In the genomic region with DNA sequence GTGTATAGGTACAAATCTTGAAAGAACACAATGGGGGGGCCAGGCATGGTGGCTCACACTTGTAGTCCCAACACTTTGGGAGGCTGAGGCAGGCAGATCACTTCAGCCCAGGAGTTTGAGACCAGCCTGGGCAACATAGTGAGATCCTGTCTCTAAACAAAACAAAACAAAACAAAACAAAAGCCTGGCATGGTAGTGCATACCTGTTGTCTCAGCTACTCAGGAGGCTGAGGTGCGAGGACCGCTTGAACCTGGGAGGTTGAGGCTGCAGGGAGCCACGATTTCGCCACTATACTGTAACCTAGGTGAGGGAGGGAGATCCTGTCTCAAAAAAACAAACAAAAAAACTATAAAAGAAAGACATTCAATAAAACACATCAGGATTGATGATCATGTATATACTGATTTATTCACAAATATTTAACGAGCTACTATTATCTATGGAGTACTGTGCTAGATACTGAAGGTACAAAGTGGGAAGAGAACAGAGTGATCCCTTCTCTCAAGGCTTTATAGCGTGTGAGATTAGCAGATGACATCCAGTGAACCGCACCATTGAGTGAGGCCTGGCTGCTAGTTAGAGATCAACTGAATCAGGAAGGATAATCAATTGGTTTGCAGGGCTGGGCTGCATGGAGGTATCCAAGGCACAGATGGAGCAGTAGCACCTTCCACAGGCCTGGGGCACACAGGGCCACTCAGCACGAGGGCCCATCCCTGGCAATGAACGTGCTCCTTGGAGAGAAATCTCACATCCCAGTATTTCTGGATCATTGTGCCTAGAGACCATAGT, we compare ENCODE assay signal across 20 cellular contexts.
"Had no signal": no experiment of that assay in that cellular context is flagged by ENCODE, and none has a peak within 500 bp of the region (broad histone marks: within the 10 kb centered on the region; RNA-seq: fewer than 3 reads in every experiment).

No MANE protein-coding gene starts in this region.

- DNase-seq: activated B cell treated with CpG ODN at 0.5 μM for 24 hours; activated CD4-positive, alpha-beta T cell treated with anti-CD3 and anti-CD28 coated beads, Interleukin-2, amount 10 ng/mL, durations not matched to agents 24 days and 14 days; activated CD8-positive, alpha-beta T cell treated with anti-CD3 and anti-CD28 coated beads for 36 hours; activated naive CD4-positive, alpha-beta T cell; activated naive CD8-positive, alpha-beta T cell treated with anti-CD3 and anti-CD28 coated beads for 36 hours; activated T-cell treated with anti-CD3 and anti-CD28 coated beads, Interleukin-2, amount 50 U/mL, for 1 hour; amygdala; heart left ventricle; left ventricle myocardium superior; stimulated activated CD4-positive, alpha-beta T cell treated with anti-CD3 and anti-CD28 coated beads, Interleukin-2, amount 100 ng/mL, for 24 hours; stimulated activated naive CD4-positive, alpha-beta T cell treated with Interleukin-2 at 50 U/mL for 16 hours; substantia nigra had no signal

- H3K9me3 ChIP-seq: gastroesophageal sphincter, heart left ventricle, tibial nerve, vagina had no signal

- ATAC-seq: activated CD8-positive, alpha-beta T cell treated with anti-CD3 and anti-CD28 coated beads for 36 hours; gastroesophageal sphincter; heart left ventricle had no signal

- H3K4me3 Mint-ChIP-seq: activated B cell treated with CpG ODN at 0.5 μM for 24 hours; activated CD4-positive, alpha-beta T cell treated with anti-CD3 and anti-CD28 coated beads, Interleukin-2, amount 10 ng/mL, durations not matched to agents 24 days and 14 days; activated CD8-positive, alpha-beta T cell treated with anti-CD3 and anti-CD28 coated beads for 36 hours; activated naive CD8-positive, alpha-beta T cell treated with anti-CD3 and anti-CD28 coated beads for 36 hours; activated T-helper 17 cell treated with anti-CD3 and anti-CD28 coated beads, Interleukin-2, amount 50 U/mL, for 72 hours; neural crest cell had no signal

- H3K36me3 Mint-ChIP-seq: activated naive CD8-positive, alpha-beta T cell treated with anti-CD3 and anti-CD28 coated beads for 36 hours had no signal

- H3K27ac ChIP-seq: brain microvascular endothelial cell, gastroesophageal sphincter, heart left ventricle, vagina had no signal

- H3K27ac Mint-ChIP-seq: activated B cell treated with CpG ODN at 0.5 μM for 24 hours; activated CD4-positive, alpha-beta T cell treated with anti-CD3 and anti-CD28 coated beads, Interleukin-2, amount 10 ng/mL, durations not matched to agents 24 days and 14 days; activated CD8-positive, alpha-beta T cell treated with anti-CD3 and anti-CD28 coated beads for 36 hours; activated naive CD8-positive, alpha-beta T cell treated with anti-CD3 and anti-CD28 coated beads for 36 hours; activated T-helper 17 cell treated with anti-CD3 and anti-CD28 coated beads, Interleukin-2, amount 50 U/mL, for 72 hours had no signal

- H3K4me3 ChIP-seq: coronary artery, gastroesophageal sphincter, heart left ventricle, tibial nerve, vagina had no signal

- H3K27me3 Mint-ChIP-seq: activated naive CD8-positive, alpha-beta T cell treated with anti-CD3 and anti-CD28 coated beads for 36 hours; progenitor cell of endocrine pancreas had no signal

- H3K27me3 ChIP-seq: brain microvascular endothelial cell, gastroesophageal sphincter, heart left ventricle, tibial nerve, vagina had no signal

- H3K36me3 ChIP-seq: brain microvascular endothelial cell, gastroesophageal sphincter, heart left ventricle, tibial nerve, vagina had no signal

- H3K9me3 Mint-ChIP-seq: activated B cell treated with CpG ODN at 0.5 μM for 24 hours; activated CD4-positive, alpha-beta T cell treated with anti-CD3 and anti-CD28 coated beads, Interleukin-2, amount 10 ng/mL, durations not matched to agents 24 days and 14 days; activated CD8-positive, alpha-beta T cell treated with anti-CD3 and anti-CD28 coated beads for 36 hours; activated naive CD8-positive, alpha-beta T cell treated with anti-CD3 and anti-CD28 coated beads for 36 hours; activated T-helper 17 cell treated with anti-CD3 and anti-CD28 coated beads, Interleukin-2, amount 50 U/mL, for 72 hours; neural crest cell had no signal

- H3K4me1 Mint-ChIP-seq: activated B cell treated with CpG ODN at 0.5 μM for 24 hours; activated CD4-positive, alpha-beta T cell treated with anti-CD3 and anti-CD28 coated beads, Interleukin-2, amount 10 ng/mL, durations not matched to agents 24 days and 14 days; activated naive CD8-positive, alpha-beta T cell treated with anti-CD3 and anti-CD28 coated beads for 36 hours; neural crest cell had no signal
